Comparison of ENCODE assay signal across 8 cellular contexts in genomic region chr2:19363474-19363778, GRCh38. TPM values are rescaled to one million over a fixed set of nuclear protein-coding genes. Genes with fewer than 3 reads are reported as not detected.
A peak's percentile ranks its signal among the peaks of the same experiment; 100 is the strongest.
DNase-seq lines count a peak whose midpoint lies in the region; ATAC-seq, FAIRE-seq and TF ChIP-seq lines count a peak whose summit lies in the region.

No MANE protein-coding gene starts in this region.

- no peak overlapping the region for H3K14ac ChIP-seq in neuronal stem cell (ENCODE audit: low read length)

- ATAC-seq in HG03280 (IDR thresholded peaks at IDR 0.05; ENCODE audit: unreplicated experiment): no peak

- no peak overlapping the region for H3K23ac ChIP-seq in neuronal stem cell (ENCODE audit: low read depth, low read length, poor library complexity)

- POLR2A ChIA-PET in BJ (lab: Charles Lee) (no interaction called here), endothelial cell of umbilical vein (lab: Charles Lee) (no interaction called here)

- dilution Hi-C loops in endothelial cell of umbilical vein (cut with MboI; ENCODE audit: extremely low pct_ligation_motif_present, low sequenced_read_pairs): no loop called here

- BruUV-seq in endothelial cell of umbilical vein (replicated peaks; lab: Mats Ljungman, UMichigan): no TSS peak

- H2AFZ ChIP-seq in MM.1S (ENCODE audit: low read length) (no peak overlapping the region), endothelial cell of umbilical vein (ENCODE audit: low read depth, low read length) (no peak overlapping the region), neuronal stem cell (ENCODE audit: low read length) (peak overlapping the region; percentile 78)

- no peak overlapping the region for H2BK5ac ChIP-seq in neuronal stem cell (ENCODE audit: low read length)

- no peak overlapping the region for H3K4ac ChIP-seq in neuronal stem cell (ENCODE audit: low read length)

- no peak overlapping the region for H2BK12ac ChIP-seq in neuronal stem cell (ENCODE audit: low read length)

- FAIRE-seq in endothelial cell of umbilical vein (lab: Jason Lieb, UNC): no peak

- peak overlapping the region; percentile 64 for H3K4me3 ChIP-seq in BJ (ENCODE audit: low read depth, low read length)
- no peak overlapping the region for H3K4me3 ChIP-seq in MM.1S (ENCODE audit: low read length)
- H3K4me3 ChIP-seq in endothelial cell of umbilical vein (replicated peaks in 1 of 3; ENCODE audit: insufficient read depth in 1 of 3, low read depth in 1 of 3, low read length in 3 of 3): peak overlapping the region in 1 of 3 experiments; percentile 88
- H3K4me3 ChIP-seq in neuronal stem cell (ENCODE audit: low read length in 2 of 2): no peak overlapping the region

- peaks cover 2% of the 10 kb centered on the region; the same call in 1 of the 2 replicates for H3K27me3 ChIP-seq in BJ (ENCODE audit: control insufficient read depth, insufficient read depth, low read length)
- H3K27me3 ChIP-seq in MM.1S (replicated peaks; ENCODE audit: insufficient read depth, low read length): peaks cover 30% of the 10 kb centered on the region
- peaks cover 68 to 71% of the 10 kb centered on the region in 2 experiments for H3K27me3 ChIP-seq in endothelial cell of umbilical vein (ENCODE audit: control insufficient read depth in 2 of 2, insufficient read depth in 2 of 2, low read length in 2 of 2)
- peaks cover 20 to 95% (median 68%) of the 10 kb centered on the region in 3 experiments for H3K27me3 ChIP-seq in neuronal stem cell (ENCODE audit: control insufficient read depth in 3 of 3, insufficient read depth in 3 of 3, low read depth in 1 of 3, low read length in 3 of 3)

- H4K91ac ChIP-seq in neuronal stem cell (ENCODE audit: low read depth, low read length, poor library complexity): no peak overlapping the region

- H3K79me2 ChIP-seq in MM.1S (ENCODE audit: low read length): no peaks in the 10 kb centered on the region
- no peaks in the 10 kb centered on the region for H3K79me2 ChIP-seq in endothelial cell of umbilical vein (ENCODE audit: control insufficient read depth, insufficient read depth, low read length)

- no peak overlapping the region for H3K18ac ChIP-seq in neuronal stem cell (ENCODE audit: low read length)

- H3K9me2 ChIP-seq in MM.1S (replicated peaks; ENCODE audit: insufficient read depth, low read length): no peaks in the 10 kb centered on the region

- H3F3A ChIP-seq in MM.1S (ENCODE audit: insufficient read depth, low read length): no peaks in the 10 kb centered on the region

- no peak for TF ChIP-seq CTCF in BJ (IDR thresholded peaks at IDR 0.05; ENCODE audit: insufficient read depth, low read depth, low read length)
- no peak for TF ChIP-seq CTCF in MM.1S (IDR thresholded peaks at IDR 0.05; ENCODE audit: low read length)
- no peak for TF ChIP-seq CTCF in endothelial cell of umbilical vein (IDR thresholded peaks at IDR 0.05; ENCODE audit: extremely low read depth in 1 of 2, insufficient read depth in 1 of 2, low read depth in 1 of 2, low read length in 2 of 2)

- H3K36me3 ChIP-seq in BJ (ENCODE audit: control insufficient read depth, insufficient read depth, low read length) (no peaks in the 10 kb centered on the region), MM.1S (replicated peaks; ENCODE audit: insufficient read depth, low read length) (no peaks in the 10 kb centered on the region), endothelial cell of umbilical vein (ENCODE audit: control insufficient read depth in 2 of 2, extremely low read depth in 1 of 2, insufficient read depth in 2 of 2, low read length in 2 of 2) (no peaks in the 10 kb centered on the region), neuronal stem cell (replicated peaks in 1 of 2; ENCODE audit: control insufficient read depth in 2 of 2, insufficient read depth in 2 of 2, low read length in 2 of 2) (no peaks in the 10 kb centered on the region)

- WGBS in neuronal stem cell (ENCODE audit: extremely low coverage in 2 of 2, insufficient read length in 2 of 2, insufficient replicate concordance in 1 of 2), 2 donors: no CpG with 5 or more reads among the region's 20 CpGs

- TF ChIP-seq POLR2A in endothelial cell of umbilical vein (IDR thresholded peaks at IDR 0.05; ENCODE audit: low read depth, low read length): no peak

- H3K4me2 ChIP-seq in MM.1S (ENCODE audit: low read depth, low read length): 0 out of 2 replicates have a peak overlapping the region, but pooled peaks have one; percentile 67
- H3K4me2 ChIP-seq in endothelial cell of umbilical vein (ENCODE audit: insufficient read depth, low read length): peak overlapping the region; percentile 96
- H3K4me2 ChIP-seq in neuronal stem cell (ENCODE audit: insufficient read depth, low read length, poor library complexity, severe bottlenecking): no peak overlapping the region

- no peaks in the 10 kb centered on the region for H3K79me1 ChIP-seq in neuronal stem cell (ENCODE audit: low read depth, low read length)

- no peak overlapping the region for H4K8ac ChIP-seq in neuronal stem cell (ENCODE audit: low read depth, low read length)

- no peak overlapping the region for H2BK15ac ChIP-seq in neuronal stem cell (ENCODE audit: low read length)

- intact Hi-C loops in endothelial cell of umbilical vein (cut with micrococcal nuclease): loop anchor here (1.0 to 10.0 kb wide), 6 partner anchors 383 to 1069 kb away; no protein-coding TSS in a partner anchor

- DNase-seq in BJ (ENCODE audit: low read depth): no peak
- DNase-seq in MM.1S: no peak
- DNase-seq in endothelial cell of umbilical vein (ENCODE audit: low read depth, low spot score): no peak
- no peak for DNase-seq in neuronal stem cell (ENCODE audit: low spot score)
- DNase-seq in cerebellar nuclear complex (lab: John Stamatoyannopoulos, UW): no peak
- DNase-seq in T1000 (lab: John Stamatoyannopoulos, UW): no peak
- no peak for DNase-seq in mucosa of gallbladder (ENCODE audit: low spot score)

- CTCF ChIA-PET in BJ (lab: Yijun Ruan, JAX) (interaction anchor here (0.7 to 1.6 kb wide), 6 partner anchors 11 to 843 kb away, joined by 3 to 10 read pairs (median 4); no protein-coding TSS in a partner anchor), endothelial cell of umbilical vein (lab: Charles Lee) (interaction anchor here (0.7 to 1.4 kb wide), 14 partner anchors 11 to 952 kb away, joined by 3 to 16 read pairs (median 3); no protein-coding TSS in a partner anchor)

- no peaks in the 10 kb centered on the region for H3K9me3 ChIP-seq in MM.1S (replicated peaks; ENCODE audit: insufficient read depth, low read length)
- H3K9me3 ChIP-seq in endothelial cell of umbilical vein (replicated peaks; ENCODE audit: control insufficient read depth, insufficient read depth, low read length): no peaks in the 10 kb centered on the region
- H3K9me3 ChIP-seq in neuronal stem cell (replicated peaks in 1 of 2; ENCODE audit: control insufficient read depth in 2 of 2, insufficient read depth in 1 of 2, low read depth in 1 of 2, low read length in 2 of 2): peaks cover 0 to 14% of the 10 kb centered on the region in 2 donors

- H3K4me1 ChIP-seq in MM.1S (ENCODE audit: low read length) (no peaks in the 10 kb centered on the region), endothelial cell of umbilical vein (ENCODE audit: control insufficient read depth, extremely low read depth, insufficient read depth, low read length) (peaks cover 18% of the 10 kb centered on the region), neuronal stem cell (ENCODE audit: control insufficient read depth in 2 of 2, insufficient read depth in 1 of 2, low read depth in 1 of 2, low read length in 2 of 2) (peaks cover 4 to 8% of the 10 kb centered on the region in 2 donors)

- no peaks in the 10 kb centered on the region for H3K9me1 ChIP-seq in endothelial cell of umbilical vein (replicated peaks; ENCODE audit: control insufficient read depth, extremely low read depth, insufficient read depth, low read length)

- H4K20me1 ChIP-seq in MM.1S (ENCODE audit: insufficient read depth, low read length) (no peaks in the 10 kb centered on the region), endothelial cell of umbilical vein (replicated peaks; ENCODE audit: control insufficient read depth, extremely low read depth, insufficient read depth, low read length) (no peaks in the 10 kb centered on the region)

- no peak overlapping the region for H2AK5ac ChIP-seq in neuronal stem cell (ENCODE audit: low read depth, low read length)

- no peak overlapping the region for H3K9ac ChIP-seq in MM.1S (ENCODE audit: low read length)
- H3K9ac ChIP-seq in endothelial cell of umbilical vein (replicated peaks; ENCODE audit: extremely low read depth, insufficient read depth, low read length): no peak overlapping the region
- H3K9ac ChIP-seq in neuronal stem cell (ENCODE audit: low read depth, low read length, poor library complexity): no peak overlapping the region

- no peak overlapping the region for H3K27ac ChIP-seq in MM.1S (ENCODE audit: low read length)
- H3K27ac ChIP-seq in endothelial cell of umbilical vein (ENCODE audit: insufficient read depth, low read depth, low read length): no peak overlapping the region
- no peak overlapping the region for H3K27ac ChIP-seq in neuronal stem cell (replicated peaks; ENCODE audit: low read length)

- no peak overlapping the region for H2BK120ac ChIP-seq in neuronal stem cell (ENCODE audit: low read depth, low read length)

TF ChIP-seq in endothelial cell of umbilical vein, 7 proteins besides CTCF, POLR2A, EP300 and RAD21 (continues in another document):
- TF ChIP-seq MAX (IDR thresholded peaks at IDR 0.05; ENCODE audit: insufficient read depth, insufficient read length): no peak
- no peak for TF ChIP-seq FOS (IDR thresholded peaks at IDR 0.05; ENCODE audit: borderline replicate concordance, insufficient read depth, low read length)
- TF ChIP-seq GATA2 (IDR thresholded peaks at IDR 0.05; ENCODE audit: insufficient read depth, insufficient read length, low read depth, low read length): no peak
- no peak for TF ChIP-seq MYC (IDR thresholded peaks at IDR 0.05; ENCODE audit: low read depth, low read length)
- TF ChIP-seq JUN (IDR thresholded peaks at IDR 0.05; ENCODE audit: borderline replicate concordance, insufficient read depth, insufficient read length, low read depth): no peak

RNA-seq across cellular contexts. Expression of gene OSR1, which starts 5.0 kb away (rescaled TPM):
- polyA plus RNA-seq in BJ (2011; rRNA removed) (4.3 and 6.7 TPM in 2 replicates), endothelial cell of umbilical vein (not detected in 2 replicates)
- polyA minus RNA-seq in BJ (2011; rRNA and poly(A)+ RNA removed): 2.6 TPM in 2 replicates
- total RNA-seq in endothelial cell of umbilical vein (not detected in 2 replicates), mucosa of gallbladder (4.9 TPM)
- polyA plus RNA-seq in endothelial cell of umbilical vein (2011; cell fraction: cytosol; rRNA removed): not detected in 2 replicates
- polyA plus RNA-seq in endothelial cell of umbilical vein (2011; cell fraction: nucleus; rRNA removed): 0.08 TPM in 1 of 2 replicates, not detected in the other
- not detected in 2 replicates for polyA plus RNA-seq in endothelial cell of umbilical vein (2012)
- not detected in 2 replicates for polyA minus RNA-seq in endothelial cell of umbilical vein
- polyA minus RNA-seq in endothelial cell of umbilical vein (2011; cell fraction: cytosol; rRNA and poly(A)+ RNA removed): not detected
- 0.38 TPM in 1 of 2 replicates, not detected in the other for polyA minus RNA-seq in endothelial cell of umbilical vein (2011; cell fraction: nucleus; rRNA and poly(A)+ RNA removed)
- 0.03 TPM for polyA plus RNA-seq in neuronal stem cell (2013, experiment 1 of 2)
- polyA plus RNA-seq in neuronal stem cell (2013, experiment 2 of 2): 0.04 TPM
